ENCODE assay signal across 8 cellular contexts in the genomic region with DNA sequence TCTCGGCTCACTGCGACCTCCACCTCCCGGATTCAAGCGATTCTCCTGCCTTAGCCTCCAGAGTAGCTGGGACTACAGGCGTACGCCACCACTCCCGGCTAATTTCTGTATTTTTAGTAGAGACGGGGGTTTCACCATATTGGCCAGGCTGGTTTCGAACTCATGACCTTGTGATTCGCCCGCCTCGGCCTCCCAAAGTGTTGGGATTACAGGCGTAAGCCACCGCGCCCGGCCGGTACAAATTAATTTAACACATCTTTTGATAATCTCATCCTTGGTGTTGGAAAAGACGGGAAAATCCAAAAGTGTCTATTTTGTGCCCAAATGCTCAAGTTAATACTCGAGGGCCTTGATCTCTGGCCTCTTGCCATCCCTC. TPM values are rescaled to one million over a fixed set of nuclear protein-coding genes. Genes with fewer than 3 reads are reported as not detected.
A peak's percentile ranks its signal among the peaks of the same experiment; 100 is the strongest.
DNase-seq lines count a peak whose midpoint lies in the region; FAIRE-seq and TF ChIP-seq lines count a peak whose summit lies in the region.
"Not testable (repeated sequence)": the region's sequence is repeated elsewhere in the genome, so short reads cannot be mapped to it uniquely, and the experiment has no call there.

No MANE protein-coding gene starts in this region.

- not testable (repeated sequence) for H3K36me3 ChIP-seq in BE2C; HUES6 (ENCODE audit: control insufficient read depth, insufficient read depth, low read length); astrocyte (ENCODE audit: insufficient read depth, low read length); kidney epithelial cell (ENCODE audit: control insufficient read depth, insufficient read depth, low read length); neuron (ENCODE audit: insufficient read depth, low read length); stomach smooth muscle (ENCODE audit: control insufficient read depth in 2 of 2, insufficient read depth in 2 of 2, low read length in 2 of 2)

- peak overlapping the region; percentile 91 for H3K4me2 ChIP-seq in astrocyte (ENCODE audit: low read length)

- H3K79me2 ChIP-seq in astrocyte (ENCODE audit: insufficient read depth, low read length) = peaks cover 44% of the 10 kb centered on the region

- H3K9ac ChIP-seq in HUES6 (ENCODE audit: low read length) (peak overlapping the region; percentile 98), astrocyte (ENCODE audit: low read length) (peak overlapping the region; percentile 96), stomach smooth muscle (ENCODE audit: low read length in 2 of 2) (peak overlapping the region; percentile 86 to 93)

- peak overlapping the region; percentile 100 for H2AFZ ChIP-seq in astrocyte (ENCODE audit: low read depth, low read length)
- peak overlapping the region; percentile 100 for H2AFZ ChIP-seq in neuron (ENCODE audit: low read depth, low read length)

- not testable (repeated sequence) for DNase-seq in BE2C; T-helper 2 cell treated with Interferon-gamma antibody and Interleukin-4, amounts not matched to agents 5 μg/mL and 100 μg/mL, for 36 hours (ENCODE audit: low spot score); astrocyte (ENCODE audit: low read depth); epithelial cell of prostate (ENCODE audit: low read depth, low spot score); kidney epithelial cell (ENCODE audit: low read depth)

- TF ChIP-seq CTCF in BE2C (IDR thresholded peaks at IDR 0.05; ENCODE audit: low read depth, low read length); astrocyte (IDR thresholded peaks at IDR 0.05; ENCODE audit: insufficient read depth, low read depth, low read length); kidney epithelial cell (IDR thresholded peaks at IDR 0.05; ENCODE audit: insufficient read depth, low read length, poor library complexity, severe bottlenecking): not testable (repeated sequence)

- H4K20me1 ChIP-seq in astrocyte (ENCODE audit: insufficient read depth, low read length) = not testable (repeated sequence)

- FAIRE-seq in astrocyte (lab: Jason Lieb, UNC) = not testable (repeated sequence)

- H3K4me3 ChIP-seq in BE2C (ENCODE audit: low read depth, low read length) (peak overlapping the region; percentile 77), HUES6 (ENCODE audit: low read depth, low read length) (peak overlapping the region; percentile 99), astrocyte (ENCODE audit: insufficient read depth, low read depth, low read length) (peak overlapping the region; percentile 97), kidney epithelial cell (ENCODE audit: low read depth, low read length) (peak overlapping the region; percentile 98), neuron (ENCODE audit: low read length) (peak overlapping the region; percentile 93), stomach smooth muscle (ENCODE audit: low read length in 2 of 2) (peak overlapping the region; percentile 93 to 94)

- H3K4me3 Mint-ChIP-seq in T-helper 2 cell treated with Interferon-gamma antibody and Interleukin-4, amounts not matched to agents 5 μg/mL and 100 μg/mL, for 36 hours = peak overlapping the region; percentile 98
- H3K4me3 Mint-ChIP-seq in astrocyte (ENCODE audit: unreplicated experiment) = peak overlapping the region; percentile 99

- H3K4me1 ChIP-seq in BE2C; HUES6 (ENCODE audit: control insufficient read depth, insufficient read depth, low read length); astrocyte (ENCODE audit: insufficient read depth, low read length): not testable (repeated sequence)
- H3K4me1 ChIP-seq in neuron (ENCODE audit: insufficient read depth, low read length) = peaks cover 12% of the 10 kb centered on the region
- peaks cover 12% of the 10 kb centered on the region for H3K4me1 ChIP-seq in stomach smooth muscle (ENCODE audit: control insufficient read depth, insufficient read depth, low read length)

- peaks cover 19% of the 10 kb centered on the region for H3K36me3 Mint-ChIP-seq in T-helper 2 cell treated with Interferon-gamma antibody and Interleukin-4, amounts not matched to agents 5 μg/mL and 100 μg/mL, for 36 hours (ENCODE audit: low read depth)
- not testable (repeated sequence) for H3K36me3 Mint-ChIP-seq in astrocyte (ENCODE audit: low read depth, unreplicated experiment)

- H3K27me3 Mint-ChIP-seq in T-helper 2 cell treated with Interferon-gamma antibody and Interleukin-4, amounts not matched to agents 5 μg/mL and 100 μg/mL, for 36 hours (ENCODE audit: low read depth); astrocyte (ENCODE audit: low read depth, unreplicated experiment): not testable (repeated sequence)

- peak overlapping the region; percentile 91; the same call in 1 of the 2 replicates for H3K27ac ChIP-seq in HUES6 (ENCODE audit: low read depth, low read length)
- peak overlapping the region; percentile 92 for H3K27ac ChIP-seq in astrocyte (ENCODE audit: low read depth, low read length)
- H3K27ac ChIP-seq in epithelial cell of prostate = peak overlapping the region; percentile 88
- peak overlapping the region; percentile 82 for H3K27ac ChIP-seq in stomach smooth muscle (ENCODE audit: low read length)

- H3K27ac Mint-ChIP-seq in T-helper 2 cell treated with Interferon-gamma antibody and Interleukin-4, amounts not matched to agents 5 μg/mL and 100 μg/mL, for 36 hours = peak overlapping the region; percentile 95
- H3K27ac Mint-ChIP-seq in astrocyte (ENCODE audit: unreplicated experiment) = peak overlapping the region; percentile 96

- not testable (repeated sequence) for H3K27me3 ChIP-seq in BE2C; HUES6 (ENCODE audit: control insufficient read depth, insufficient read depth, low read length); astrocyte (ENCODE audit: insufficient read depth, low read length); kidney epithelial cell (ENCODE audit: control insufficient read depth, insufficient read depth, low read length); neuron (ENCODE audit: insufficient read depth, low read length); stomach smooth muscle (ENCODE audit: control insufficient read depth in 1 of 2, insufficient read depth in 2 of 2, low read length in 2 of 2)

- H3K9me3 ChIP-seq in BE2C; HUES6 (ENCODE audit: control insufficient read depth, insufficient read depth, low read depth, low read length); astrocyte (ENCODE audit: insufficient read depth, low read depth, low read length); neuron (ENCODE audit: low read length); stomach smooth muscle (ENCODE audit: control insufficient read depth in 2 of 2, low read length in 2 of 2): not testable (repeated sequence)

- H3K4me1 Mint-ChIP-seq in T-helper 2 cell treated with Interferon-gamma antibody and Interleukin-4, amounts not matched to agents 5 μg/mL and 100 μg/mL, for 36 hours (ENCODE audit: low read depth) = peaks cover 25% of the 10 kb centered on the region
- peaks cover 16% of the 10 kb centered on the region for H3K4me1 Mint-ChIP-seq in astrocyte (ENCODE audit: low read depth, unreplicated experiment)

- not testable (repeated sequence) for H3K9me3 Mint-ChIP-seq in T-helper 2 cell treated with Interferon-gamma antibody and Interleukin-4, amounts not matched to agents 5 μg/mL and 100 μg/mL, for 36 hours; astrocyte (ENCODE audit: unreplicated experiment)

RNA-seq across cellular contexts. Expression of a gene that starts 1.0 kb away (rescaled TPM):
- polyA plus RNA-seq in BE2C (2012; ENCODE audit: insufficient read depth, insufficient read length, low read depth) = 20.4 TPM
- total RNA-seq in astrocyte (52.6 and 59.1 TPM in 2 replicates), kidney epithelial cell (33.4 and 43.0 TPM in 2 replicates)
